ENCODE assay signal across 9 cellular contexts in genomic region chr6:137823826-137824501, GRCh38.
DNase-seq lines count a peak whose midpoint lies in the region; ATAC-seq lines count a peak whose summit lies in the region.
"Had no signal": no experiment of that assay in that cellular context is flagged by ENCODE, and none has a peak within 500 bp of the region (broad histone marks: within the 10 kb centered on the region; RNA-seq: fewer than 3 reads in every experiment).

No MANE protein-coding gene starts in this region.

- peak overlapping the region; percentile 93 for H3K27ac Mint-ChIP-seq in stimulated activated effector memory CD8-positive, alpha-beta T cell treated with anti-CD3 and anti-CD28 coated beads, Interleukin-12 subunit alpha, Interleukin-12 subunit beta, amount 100 ng/mL, for 72 hours

- H3K4me1 Mint-ChIP-seq in stimulated activated effector memory CD8-positive, alpha-beta T cell treated with anti-CD3 and anti-CD28 coated beads, Interleukin-12 subunit alpha, Interleukin-12 subunit beta, amount 100 ng/mL, for 72 hours, result peaks cover 80% of the 10 kb centered on the region

- no peaks in the 10 kb centered on the region for H3K27me3 ChIP-seq in mucosa of rectum (ENCODE audit: control insufficient read depth in 2 of 2, insufficient read depth in 2 of 2, low read length in 2 of 2)

- DNase-seq in NCI-H510A treated with DMSO at 0.1 percent for 48 hours (lab: John Stamatoyannopoulos, UW), result peak; percentile 6
- no peak for DNase-seq in NCI-H510A (lab: John Stamatoyannopoulos, UW)
- peak in 3 of 4 experiments; percentile 13 to 30 (median 17) for DNase-seq in activated CD4-positive, CD25-positive, alpha-beta regulatory T cell (lab: John Stamatoyannopoulos, UW)
- peak in 18 of 61 donors; percentile 3 to 76 (median 14) for DNase-seq in caudate nucleus (lab: John Stamatoyannopoulos, UW)
- DNase-seq in stimulated activated effector memory CD8-positive, alpha-beta T cell treated with anti-CD3 and anti-CD28 coated beads, Interleukin-12 subunit alpha, Interleukin-12 subunit beta, amount 100 ng/mL, for 72 hours (ENCODE audit: low spot score in 2 of 2), result peak; percentile 26 to 73
- no peak for DNase-seq in NCI-H1092 (lab: John Stamatoyannopoulos, UW)

- peak overlapping the region; percentile 63 for H3K4me3 Mint-ChIP-seq in stimulated activated effector memory CD8-positive, alpha-beta T cell treated with anti-CD3 and anti-CD28 coated beads, Interleukin-12 subunit alpha, Interleukin-12 subunit beta, amount 100 ng/mL, for 72 hours

- H3K36me3 ChIP-seq in mucosa of rectum (ENCODE audit: control insufficient read depth in 2 of 2, insufficient read depth in 2 of 2, low read length in 2 of 2), result no peaks in the 10 kb centered on the region

- H3K27ac ChIP-seq in caudate nucleus (ENCODE audit: low read depth, low read length), result peak overlapping the region; percentile 1
- H3K27ac ChIP-seq in mucosa of rectum (ENCODE audit: low read depth in 2 of 2, low read length in 2 of 2), result peak overlapping the region; percentile 16 to 61
- H3K27ac ChIP-seq: C4-2B had no signal

- H3K4me1 ChIP-seq in mucosa of rectum (ENCODE audit: control insufficient read depth in 2 of 2, insufficient read depth in 2 of 2, low read length in 2 of 2), result peaks cover 0 to 2% of the 10 kb centered on the region in 2 donors

- peak; percentile 61 for ATAC-seq in stimulated activated effector memory CD8-positive, alpha-beta T cell treated with anti-CD3 and anti-CD28 coated beads, Interleukin-12 subunit alpha, Interleukin-12 subunit beta, amount 100 ng/mL, for 72 hours
- no peak for ATAC-seq in HG03196 (IDR thresholded peaks at IDR 0.05; ENCODE audit: unreplicated experiment)

- peaks cover 7% of the 10 kb centered on the region for H3K36me3 Mint-ChIP-seq in stimulated activated effector memory CD8-positive, alpha-beta T cell treated with anti-CD3 and anti-CD28 coated beads, Interleukin-12 subunit alpha, Interleukin-12 subunit beta, amount 100 ng/mL, for 72 hours

- H3K9me3 Mint-ChIP-seq in stimulated activated effector memory CD8-positive, alpha-beta T cell treated with anti-CD3 and anti-CD28 coated beads, Interleukin-12 subunit alpha, Interleukin-12 subunit beta, amount 100 ng/mL, for 72 hours, result no peaks in the 10 kb centered on the region

- H3K9ac ChIP-seq in mucosa of rectum (ENCODE audit: low read depth in 1 of 2, low read length in 2 of 2), result no peak overlapping the region

- H3K4me3 ChIP-seq in mucosa of rectum (ENCODE audit: low read length in 2 of 2), result no peak overlapping the region

- no peaks in the 10 kb centered on the region for H3K9me3 ChIP-seq in mucosa of rectum (ENCODE audit: control insufficient read depth in 2 of 2, low read length in 2 of 2)

Comparison
In these comparisons a context has a peak if more than half of its experiments do, and no peak if none do; other contexts are left out.
1. DNase-seq: peak in NCI-H510A treated with DMSO at 0.1 percent for 48 hours (single experiment), activated CD4-positive, CD25-positive, alpha-beta regulatory T cell (3 of 4) and stimulated activated effector memory CD8-positive, alpha-beta T cell treated with anti-CD3 and anti-CD28 coated beads, Interleukin-12 subunit alpha, Interleukin-12 subunit beta, amount 100 ng/mL, for 72 hours (2 of 2); none in NCI-H510A (single experiment) and NCI-H1092 (single experiment).